ENCODE assay signal across 32 cellular contexts in the genomic region with DNA sequence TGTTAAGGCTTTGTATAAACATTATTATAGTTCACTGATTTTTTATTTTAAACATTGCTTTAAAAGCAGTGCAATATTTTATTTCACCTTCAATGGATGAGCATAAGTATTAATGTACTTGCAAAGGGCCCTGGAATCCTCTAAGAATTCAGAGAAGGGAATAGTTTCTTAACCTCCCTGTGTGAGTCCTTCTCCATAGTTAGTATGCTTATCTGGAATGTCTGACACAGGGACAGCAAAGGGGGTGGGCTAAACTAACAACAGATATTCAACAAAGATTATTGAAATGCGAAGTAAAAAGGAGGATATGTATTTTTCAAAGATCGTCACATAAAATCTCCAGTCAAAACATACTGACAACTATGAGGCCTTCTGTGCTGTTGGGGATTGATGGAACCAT.
"Had no signal": no experiment of that assay in that cellular context is flagged by ENCODE, and none has a peak within 500 bp of the region (broad histone marks: within the 10 kb centered on the region; RNA-seq: fewer than 3 reads in every experiment).

No MANE protein-coding gene starts in this region.

- ATAC-seq: naive thymus-derived CD8-positive, alpha-beta T cell; natural killer cell treated with Interleukin-12 subunit alpha and Interleukin-12 subunit beta and Interleukin-15 and Interleukin-18, amount 100 ng/mL, for 72 hours; psoas muscle; right cardiac atrium; right lobe of liver; stimulated activated memory B cell treated with anti-CD40 and anti-IgM and Interleukin-4, amounts not matched to agents 10 μg/mL and 1 μg/mL and 100 μg/mL, for 72 hours; stimulated activated naive CD8-positive, alpha-beta T cell treated with anti-CD3 and anti-CD28 coated beads, Interleukin-15, amount 100 ng/mL, for 72 hours; stimulated activated naive CD8-positive, alpha-beta T cell treated with anti-CD3 and anti-CD28 coated beads, Interleukin-15, Interleukin-2, amounts not matched to agents 100 U/mL and 50 U/mL, for 24 hours; upper lobe of right lung had no signal

- DNase-seq: naive thymus-derived CD8-positive, alpha-beta T cell; occipital lobe; ovary; posterior cingulate gyrus; psoas muscle; right cardiac atrium; right lobe of liver; sigmoid colon; spleen; stimulated activated CD4-positive, alpha-beta T cell treated with anti-CD3 and anti-CD28 coated beads, Interleukin-12 subunit alpha, Interleukin-12 subunit beta, amount 100 ng/mL, for 4 hours; stimulated activated CD4-positive, alpha-beta T cell treated with anti-CD3 and anti-CD28 coated beads, Interleukin-1b, Interleukin-23, amount 100 ng/mL, for 48 hours; stimulated activated CD4-positive, alpha-beta T cell treated with anti-CD3 and anti-CD28 coated beads, Interleukin-4, amount 100 ng/mL, for 1 hour; stimulated activated CD4-positive, alpha-beta T cell treated with anti-CD3 and anti-CD28 coated beads, Interleukin-4, amount 100 ng/mL, for 4 hours; stimulated activated CD8-positive, alpha-beta memory T cell treated with anti-CD3 and anti-CD28 coated beads, Interleukin-4, amount 100 ng/mL, for 48 hours; stimulated activated naive CD4-positive, alpha-beta T cell; stimulated activated naive CD8-positive, alpha-beta T cell treated with anti-CD3 and anti-CD28 coated beads, Interleukin-15, amount 100 ng/mL, for 72 hours; stimulated activated naive CD8-positive, alpha-beta T cell treated with anti-CD3 and anti-CD28 coated beads, Interleukin-15, Interleukin-2, amounts not matched to agents 100 U/mL and 50 U/mL, for 24 hours; substantia nigra; testis; tibial artery; transverse colon; upper lobe of right lung; uterus had no signal

- H3K27ac Mint-ChIP-seq: naive thymus-derived CD8-positive, alpha-beta T cell; natural killer cell treated with Interleukin-12 subunit alpha and Interleukin-12 subunit beta and Interleukin-15 and Interleukin-18, amount 100 ng/mL, for 72 hours; neural progenitor cell; progenitor cell of endocrine pancreas; stimulated activated memory B cell treated with anti-CD40 and anti-IgM and Interleukin-4, amounts not matched to agents 10 μg/mL and 1 μg/mL and 100 μg/mL, for 72 hours; stimulated activated naive CD8-positive, alpha-beta T cell treated with anti-CD3 and anti-CD28 coated beads, Interleukin-15, amount 100 ng/mL, for 72 hours; type B pancreatic cell had no signal

- H3K4me1 Mint-ChIP-seq: naive thymus-derived CD8-positive, alpha-beta T cell; neural progenitor cell; stimulated activated memory B cell treated with anti-CD40 and anti-IgM and Interleukin-4, amounts not matched to agents 10 μg/mL and 1 μg/mL and 100 μg/mL, for 72 hours; stimulated activated naive CD8-positive, alpha-beta T cell treated with anti-CD3 and anti-CD28 coated beads, Interleukin-15, amount 100 ng/mL, for 72 hours had no signal

- H3K27me3 ChIP-seq: neural progenitor cell, ovary, right lobe of liver, sigmoid colon, spleen, suprapubic skin, testis, tibial artery, transverse colon, upper lobe of right lung, uterus had no signal

- H3K36me3 Mint-ChIP-seq: naive thymus-derived CD8-positive, alpha-beta T cell; natural killer cell treated with Interleukin-12 subunit alpha and Interleukin-12 subunit beta and Interleukin-15 and Interleukin-18, amount 100 ng/mL, for 72 hours; stimulated activated memory B cell treated with anti-CD40 and anti-IgM and Interleukin-4, amounts not matched to agents 10 μg/mL and 1 μg/mL and 100 μg/mL, for 72 hours had no signal

- H3K79me2 ChIP-seq: parathyroid adenoma had no signal

- H3K9me3 Mint-ChIP-seq: neural progenitor cell; stimulated activated memory B cell treated with anti-CD40 and anti-IgM and Interleukin-4, amounts not matched to agents 10 μg/mL and 1 μg/mL and 100 μg/mL, for 72 hours had no signal

- H3K9ac ChIP-seq: neural progenitor cell, parathyroid adenoma had no signal

- H3K4me3 ChIP-seq: neural progenitor cell, ovary, psoas muscle, right lobe of liver, sigmoid colon, skin epidermis, smooth muscle cell, spleen, suprapubic skin, testis, tibial artery, transverse colon, upper lobe of right lung, uterus had no signal

- H3K27me3 Mint-ChIP-seq: naive thymus-derived CD8-positive, alpha-beta T cell; natural killer cell treated with Interleukin-12 subunit alpha and Interleukin-12 subunit beta and Interleukin-15 and Interleukin-18, amount 100 ng/mL, for 72 hours; progenitor cell of endocrine pancreas; stimulated activated memory B cell treated with anti-CD40 and anti-IgM and Interleukin-4, amounts not matched to agents 10 μg/mL and 1 μg/mL and 100 μg/mL, for 72 hours; stimulated activated naive CD8-positive, alpha-beta T cell treated with anti-CD3 and anti-CD28 coated beads, Interleukin-15, amount 100 ng/mL, for 72 hours; type B pancreatic cell had no signal

- H3K27ac ChIP-seq: neural progenitor cell, ovary, parathyroid adenoma, psoas muscle, right lobe of liver, sigmoid colon, skin epidermis, spleen, suprapubic skin, testis, tibial artery, transverse colon, upper lobe of right lung had no signal

- H3K36me3 ChIP-seq: neural progenitor cell, ovary, right lobe of liver, sigmoid colon, spleen, suprapubic skin, tibial artery, transverse colon, upper lobe of right lung, uterus had no signal

- H3K4me2 ChIP-seq: neural progenitor cell, smooth muscle cell had no signal

- H3K4me3 Mint-ChIP-seq: naive thymus-derived CD8-positive, alpha-beta T cell; natural killer cell treated with Interleukin-12 subunit alpha and Interleukin-12 subunit beta and Interleukin-15 and Interleukin-18, amount 100 ng/mL, for 72 hours; neural progenitor cell; stimulated activated memory B cell treated with anti-CD40 and anti-IgM and Interleukin-4, amounts not matched to agents 10 μg/mL and 1 μg/mL and 100 μg/mL, for 72 hours; stimulated activated naive CD8-positive, alpha-beta T cell treated with anti-CD3 and anti-CD28 coated beads, Interleukin-15, amount 100 ng/mL, for 72 hours; type B pancreatic cell had no signal

- H3K4me1 ChIP-seq: neural progenitor cell, parathyroid adenoma, psoas muscle, right lobe of liver, sigmoid colon, spleen, suprapubic skin, testis, tibial artery, transverse colon, upper lobe of right lung, uterus had no signal
